Comparison of ENCODE assay signal across 8 cellular contexts in genomic region chr15:74489518-74490338, GRCh38. TPM values are rescaled to one million over a fixed set of nuclear protein-coding genes. Genes with fewer than 3 reads are reported as not detected.
DNase-seq lines count a peak whose midpoint lies in the region; ATAC-seq and TF ChIP-seq lines count a peak whose summit lies in the region.

No MANE protein-coding gene starts in this region.

- TF ChIP-seq EP300 in esophagus muscularis mucosa (IDR thresholded peaks at IDR 0.05) = no peak
- TF ChIP-seq EP300 in neural cell (conservative IDR thresholded peaks at IDR 0.05; ENCODE audit: poor library complexity, severe bottlenecking) = no peak

- DNase-seq in G401 (ENCODE audit: low spot score) (peak; percentile 85), HFF-Myc (ENCODE audit: extremely low read depth, low read depth) (peak; percentile 19), NCI-H82 treated with DMSO at 0.1 percent for 48 hours (lab: John Stamatoyannopoulos, UW; ENCODE audit: unreplicated experiment) (peak; percentile 62), activated T-cell treated with anti-CD3 and anti-CD28 coated beads for 1 hour (ENCODE audit: low read depth) (peak; percentile 59), esophagus muscularis mucosa (ENCODE audit: extremely low spot score) (no peak)

- TF ChIP-seq POLR2A in esophagus muscularis mucosa (IDR thresholded peaks at IDR 0.05; ENCODE audit: low read depth) = no peak

- no peaks in the 10 kb centered on the region for H3K79me2 ChIP-seq in neural cell (replicated peaks; ENCODE audit: insufficient read depth, low read length)

- no peak overlapping the region for H3K9ac ChIP-seq in neural cell (ENCODE audit: low read length)

- H3K27me3 ChIP-seq in esophagus muscularis mucosa (no peaks in the 10 kb centered on the region), neural cell (ENCODE audit: insufficient read depth, low read depth, low read length) (no peaks in the 10 kb centered on the region), thymus (ENCODE audit: control insufficient read depth, insufficient read depth) (no peaks in the 10 kb centered on the region)

- H3K9me3 ChIP-seq in esophagus muscularis mucosa (no peaks in the 10 kb centered on the region), neural cell (ENCODE audit: low read length) (no peaks in the 10 kb centered on the region), thymus (ENCODE audit: control insufficient read depth) (no peaks in the 10 kb centered on the region)

- H3K9me2 ChIP-seq in neural cell (ENCODE audit: insufficient read depth, low read length) = no peaks in the 10 kb centered on the region

- in situ Hi-C loops in G401 (cut with HindIII; ENCODE audit: low sequenced_read_pairs) = loop anchor here (10.0 kb wide), 1 partner anchor 115 kb away; no protein-coding TSS in a partner anchor

- H4K20me1 ChIP-seq in neural cell (ENCODE audit: insufficient read depth) = no peaks in the 10 kb centered on the region

- TF ChIP-seq CTCF in HFF-Myc (IDR thresholded peaks at IDR 0.05; ENCODE audit: low read depth, low read length, missing control alignments) (peak; percentile 57), esophagus muscularis mucosa (IDR thresholded peaks at IDR 0.05) (peak; percentile 42 to 69 (median 48)), neural cell (IDR thresholded peaks at IDR 0.05; ENCODE audit: poor library complexity, severe bottlenecking) (peak; percentile 66)

- no peak for ATAC-seq in GM21381 (IDR thresholded peaks at IDR 0.05; ENCODE audit: unreplicated experiment)

- no peaks in the 10 kb centered on the region for H3K36me3 ChIP-seq in esophagus muscularis mucosa
- H3K36me3 ChIP-seq in neural cell (ENCODE audit: insufficient read depth, low read length) = no peaks in the 10 kb centered on the region
- peaks cover 3% of the 10 kb centered on the region for H3K36me3 ChIP-seq in thymus (ENCODE audit: control insufficient read depth, insufficient read depth)

- no peak overlapping the region for H3K27ac ChIP-seq in esophagus muscularis mucosa (replicated peaks in 1 of 4)
- no peak overlapping the region for H3K27ac ChIP-seq in neural cell (ENCODE audit: low read length)
- peak overlapping the region; percentile 64 for H3K27ac ChIP-seq in thymus (ENCODE audit: low read depth)

- intact Hi-C loops in esophagus muscularis mucosa (cut with DNase I) = loop anchor here (5.0 kb wide), 1 partner anchor 117 kb away; no protein-coding TSS in a partner anchor

- H3K4me2 ChIP-seq in neural cell (ENCODE audit: low read length) = no peak overlapping the region

- no peak overlapping the region for H3K4me3 ChIP-seq in HFF-Myc (replicated peaks; ENCODE audit: low read depth, low read length)
- H3K4me3 ChIP-seq in esophagus muscularis mucosa = no peak overlapping the region
- no peak overlapping the region for H3K4me3 ChIP-seq in neural cell (ENCODE audit: low read length)
- H3K4me3 ChIP-seq in thymus (ENCODE audit: low read length) = peak overlapping the region; percentile 43

- H3K4me1 ChIP-seq in esophagus muscularis mucosa (no peaks in the 10 kb centered on the region), thymus (ENCODE audit: control insufficient read depth, insufficient read depth, low read length) (peaks cover 3% of the 10 kb centered on the region)

- 39% methylated on average over 9 of the region's 9 CpGs for WGBS in esophagus muscularis mucosa
- 22% methylated on average over 9 of the region's 9 CpGs for whole genome bisulfite sequencing in thymus

- peak overlapping the region; percentile 40 for H2AFZ ChIP-seq in neural cell (ENCODE audit: low read depth, low read length)

- TF ChIP-seq RAD21 in neural cell (conservative IDR thresholded peaks at IDR 0.05) = peak; percentile 57

- H3F3A ChIP-seq in neural cell (ENCODE audit: insufficient read depth, low read length, poor library complexity, severe bottlenecking) = no peaks in the 10 kb centered on the region

TF ChIP-seq in neural cell, 6 proteins besides CTCF, POLR2A, EP300 and RAD21:
- TF ChIP-seq SMC3 (conservative IDR thresholded peaks at IDR 0.05; ENCODE audit: poor library complexity) (peak; percentile 67), POLR2AphosphoS5 (IDR thresholded peaks at IDR 0.05) (no peak)

RNA-seq across cellular contexts. Expression of gene UBL7, which starts 28.8 kb away (rescaled TPM):
- total RNA-seq in G401 (2014; rRNA removed; shearing (Covaris generic)) = 111 and 117 TPM in 2 replicates
- total RNA-seq in esophagus muscularis mucosa = 10 to 100 TPM; 52.7 to 69.7 (median 60.5) TPM
- polyA plus RNA-seq in neural cell (66.1 and 70.7 TPM in 2 replicates), thymus (38.7 TPM)
- polyA minus RNA-seq in neural cell = 43.1 and 43.6 TPM in 2 replicates

RNA-seq across cellular contexts. Expression of gene ARID3B, which starts 51.3 kb away (rescaled TPM):
- 91.6 and 92.3 TPM in 2 replicates for total RNA-seq in G401 (2014; rRNA removed; shearing (Covaris generic))
- total RNA-seq in esophagus muscularis mucosa = 1 to 10 TPM; 3.6 to 6.8 (median 6.7) TPM
- polyA plus RNA-seq in neural cell (11.2 and 12.8 TPM in 2 replicates), thymus (5.6 TPM)
- polyA minus RNA-seq in neural cell = 22.6 and 24.7 TPM in 2 replicates

RNA-seq across cellular contexts. Expression of gene SEMA7A, which starts 56.0 kb away (rescaled TPM):
- total RNA-seq in G401 (2014; rRNA removed; shearing (Covaris generic)) = 8.5 and 14.3 TPM in 2 replicates
- total RNA-seq in esophagus muscularis mucosa = 1 to 10 TPM; 1.2 to 4.1 (median 2.7) TPM
- polyA plus RNA-seq in neural cell = 28.8 and 31.7 TPM in 2 replicates
- 26.6 and 34.1 TPM in 2 replicates for polyA minus RNA-seq in neural cell
- 12.3 TPM for polyA plus RNA-seq in thymus

Comparison
In these comparisons a context has a peak if more than half of its experiments do, and no peak if none do; other contexts are left out.
1. RNA of gene ARID3B, which starts 51.3 kb away (total RNA-seq): 91.6 to 92.3 TPM in G401; 3.6 to 6.8 TPM in esophagus muscularis mucosa; every median in the first group is over 10 times any median in the second.
2. Peak in every context shown above with its lines, with median percentiles within 50 percentile points of each other: CTCF ChIP-seq.